9 cellular contexts compared by ENCODE assay signal in the genomic region with DNA sequence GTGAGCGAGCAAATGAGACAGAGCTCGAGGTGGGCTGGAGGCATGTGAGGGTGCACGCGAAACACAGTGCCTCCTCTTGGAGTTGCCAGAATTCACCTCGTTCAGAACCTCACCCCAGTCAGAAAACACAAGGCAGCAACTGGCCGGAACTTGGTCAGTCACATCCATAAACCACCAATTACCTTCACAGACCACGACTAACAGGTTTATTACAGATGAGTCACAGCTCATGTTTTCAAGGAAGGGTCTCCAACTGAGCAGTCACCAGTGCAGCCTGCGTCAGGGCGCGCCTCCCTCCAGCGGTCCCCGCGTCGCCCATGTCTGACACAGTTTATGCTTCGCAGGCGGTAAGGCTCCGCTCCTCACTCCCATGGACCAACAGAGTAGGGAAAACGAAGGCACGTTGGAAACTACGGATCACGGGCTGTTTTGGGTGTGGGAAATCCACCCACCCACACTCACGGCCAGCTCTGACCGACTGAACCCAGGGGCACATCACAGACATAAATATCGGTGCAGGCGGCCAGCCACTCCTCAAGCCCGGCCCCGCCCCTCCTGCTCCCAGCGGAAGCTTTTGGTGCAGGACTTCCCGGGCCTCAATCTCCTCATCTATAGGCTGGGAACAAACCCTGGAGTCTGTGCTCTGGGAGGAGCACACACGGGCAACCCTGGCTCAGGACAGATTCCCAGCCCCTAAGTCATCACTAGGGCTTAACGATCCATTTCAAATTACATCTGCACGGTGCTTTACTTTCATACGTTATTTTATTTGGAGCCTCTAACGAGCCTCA.
DNase-seq lines count a peak whose midpoint lies in the region; ATAC-seq and TF ChIP-seq lines count a peak whose summit lies in the region.
"Had no signal": no experiment of that assay in that cellular context is flagged by ENCODE, and none has a peak within 500 bp of the region (broad histone marks: within the 10 kb centered on the region; RNA-seq: fewer than 3 reads in every experiment).

No MANE protein-coding gene starts in this region.

- TF ChIP-seq RAD21 in Ishikawa (IDR thresholded peaks at IDR 0.05; ENCODE audit: low read depth) = no peak

- intact Hi-C loops in Calu3 (cut with micrococcal nuclease; ENCODE audit: unreplicated experiment) = no loop called here

- DNase-seq in Calu3 = peak; percentile 55
- DNase-seq in chondrocyte (ENCODE audit: low spot score) = no peak
- DNase-seq in neural crest cell (ENCODE audit: low read depth, low spot score) = no peak
- DNase-seq in cerebellum (ENCODE audit: low spot score) = no peak
- no peak for DNase-seq in hepatic stellate cell (ENCODE audit: low spot score)
- no peak for DNase-seq in hypothalamus (lab: John Stamatoyannopoulos, UW)
- DNase-seq: NCI-H1048 had no signal

- TF ChIP-seq CTCF in Calu3 (IDR thresholded peaks at IDR 0.05; ENCODE audit: unreplicated experiment) (no peak), chondrocyte (IDR thresholded peaks at IDR 0.05) (no peak), neural crest cell (conservative IDR thresholded peaks at IDR 0.05) (no peak)

- CTCF ChIA-PET in Calu3 (lab: Charles Lee) = interaction anchor here (1.4 to 2.2 kb wide), 2 partner anchors 14 to 21 kb away, joined by 4 to 9 read pairs; no protein-coding TSS in a partner anchor

- H3K4me3 Mint-ChIP-seq in Calu3 (ENCODE audit: low read depth, unreplicated experiment) (peak overlapping the region; percentile 52), chondrocyte (ENCODE audit: unreplicated experiment) (no peak overlapping the region), neural crest cell (peak overlapping the region; percentile 41)

- H3K4me1 Mint-ChIP-seq in Calu3 (ENCODE audit: low read depth, unreplicated experiment) (peaks cover 55% of the 10 kb centered on the region), chondrocyte (ENCODE audit: low read depth) (peaks cover 69% of the 10 kb centered on the region), neural crest cell (peaks cover 62% of the 10 kb centered on the region)

- H3K27me3 Mint-ChIP-seq in Calu3 (ENCODE audit: unreplicated experiment) = no peaks in the 10 kb centered on the region
- H3K27me3 Mint-ChIP-seq in chondrocyte (ENCODE audit: low read depth) = no peaks in the 10 kb centered on the region
- no peaks in the 10 kb centered on the region for H3K27me3 Mint-ChIP-seq in neural crest cell (ENCODE audit: low read depth)

- H3K9me3 Mint-ChIP-seq in Calu3 (ENCODE audit: low read depth, unreplicated experiment) (no peaks in the 10 kb centered on the region), chondrocyte (ENCODE audit: low read depth) (no peaks in the 10 kb centered on the region), neural crest cell (no peaks in the 10 kb centered on the region)

- H3K27ac Mint-ChIP-seq in Calu3 (ENCODE audit: unreplicated experiment) (peak overlapping the region; percentile 68), chondrocyte (ENCODE audit: unreplicated experiment) (peak overlapping the region; percentile 38), neural crest cell (ENCODE audit: unreplicated experiment) (peak overlapping the region; percentile 95)

- no peak for ATAC-seq in HG02973 (IDR thresholded peaks at IDR 0.05; ENCODE audit: unreplicated experiment)

- H3K36me3 Mint-ChIP-seq in Calu3 (ENCODE audit: insufficient read depth, unreplicated experiment) (peaks cover 44% of the 10 kb centered on the region), chondrocyte (ENCODE audit: low read depth) (no peaks in the 10 kb centered on the region), neural crest cell (ENCODE audit: low read depth) (no peaks in the 10 kb centered on the region)

- BruUV-seq in Calu3 (replicated peaks; lab: Mats Ljungman, UMichigan) = no TSS peak

- no peak for TF ChIP-seq EP300 in Ishikawa (IDR thresholded peaks at IDR 0.05; ENCODE audit: borderline replicate concordance)

TF ChIP-seq in Ishikawa, 13 proteins besides CTCF, POLR2A, EP300 and RAD21:
- TF ChIP-seq, protein P1, sequence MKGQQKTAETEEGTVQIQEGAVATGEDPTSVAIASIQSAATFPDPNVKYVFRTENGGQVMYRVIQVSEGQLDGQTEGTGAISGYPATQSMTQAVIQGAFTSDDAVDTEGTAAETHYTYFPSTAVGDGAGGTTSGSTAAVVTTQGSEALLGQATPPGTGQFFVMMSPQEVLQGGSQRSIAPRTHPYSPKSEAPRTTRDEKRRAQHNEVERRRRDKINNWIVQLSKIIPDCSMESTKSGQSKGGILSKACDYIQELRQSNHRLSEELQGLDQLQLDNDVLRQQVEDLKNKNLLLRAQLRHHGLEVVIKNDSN (IDR thresholded peaks at IDR 0.05) = no peak
- TF ChIP-seq TCF12 (IDR thresholded peaks at IDR 0.05; ENCODE audit: low read depth) = 0 out of 2 replicates have a peak, but pooled peaks have one; percentile 22
TF ChIP-seq in Ishikawa: peak in this region for 1.

Comparison
In these comparisons a context has a peak if more than half of its experiments do, and no peak if none do; other contexts are left out.
1. H3K27ac Mint-ChIP-seq: peak in every context shown above with its lines; median percentile 95 in neural crest cell; 68 in Calu3; 38 in chondrocyte.